8 cellular contexts compared by ENCODE assay signal in the genomic region with DNA sequence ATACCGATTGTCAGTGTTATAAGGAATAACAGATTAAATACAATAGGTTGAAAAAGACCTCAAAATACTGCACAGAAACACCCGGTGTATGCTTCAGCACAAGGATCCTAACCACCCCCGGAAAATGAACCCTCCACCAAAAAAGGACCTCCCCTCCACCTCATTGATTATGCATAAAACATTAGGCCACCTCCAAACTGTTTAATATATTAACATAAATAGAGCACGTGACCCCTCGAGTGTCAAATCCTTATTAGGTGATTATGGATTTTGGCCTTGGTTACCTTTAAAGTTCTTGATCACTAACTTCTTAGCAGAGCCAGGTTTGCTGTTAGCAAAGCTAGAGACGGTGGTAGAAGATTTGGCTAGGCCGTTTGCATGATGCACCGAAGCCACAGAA. TPM values are rescaled to one million over a fixed set of nuclear protein-coding genes. Genes with fewer than 3 reads are reported as not detected.
DNase-seq lines count a peak whose midpoint lies in the region; ATAC-seq and TF ChIP-seq lines count a peak whose summit lies in the region.

No MANE protein-coding gene starts in this region.

- peak overlapping the region; percentile 92 for H3K4me3 ChIP-seq in HUES64 (ENCODE audit: low read length)
- peak overlapping the region; percentile 57 for H3K4me3 ChIP-seq in iPS-11a (ENCODE audit: low read depth, low read length)
- peak overlapping the region; percentile 57 to 60 (median 59) for H3K4me3 ChIP-seq in stomach

- H3K36me3 Mint-ChIP-seq in activated CD4-positive, alpha-beta memory T cell treated with anti-CD3 and anti-CD28 coated beads, Interleukin-2, amount 10 ng/mL, durations not matched to agents 7 days and 5 days (ENCODE audit: low read depth) = peaks cover 18% of the 10 kb centered on the region

- POLR2A ChIA-PET in activated CD4-positive, alpha-beta memory T cell treated with anti-CD3 and anti-CD28 coated beads, Interleukin-2, amount 10 ng/mL, durations not matched to agents 7 days and 5 days (lab: Charles Lee) = interaction anchor here (1.0 to 6.5 kb wide), 7 partner anchors 8 to 617 kb away, joined by 3 to 138 read pairs (median 4); partner anchors contain the start of genes C1GALT1C1 and MCTS1

- H3K9ac ChIP-seq in HUES64 (ENCODE audit: low read depth, low read length) = peak overlapping the region; percentile 90

- no peak for ATAC-seq in GM21526 (IDR thresholded peaks at IDR 0.05; ENCODE audit: low FRiP score, unreplicated experiment)

- no peak for TF ChIP-seq CTCF in stomach (IDR thresholded peaks at IDR 0.05)

- H3K27ac ChIP-seq in HUES64 (ENCODE audit: low read depth, low read length) = peak overlapping the region; percentile 98; the same call in 1 of the 2 replicates
- H3K27ac ChIP-seq in stomach = peak overlapping the region; percentile 96 to 98 (median 98)

- peak overlapping the region; percentile 95 for H3K27ac Mint-ChIP-seq in activated CD4-positive, alpha-beta memory T cell treated with anti-CD3 and anti-CD28 coated beads, Interleukin-2, amount 10 ng/mL, durations not matched to agents 7 days and 5 days

- no peaks in the 10 kb centered on the region for H3K27me3 Mint-ChIP-seq in activated CD4-positive, alpha-beta memory T cell treated with anti-CD3 and anti-CD28 coated beads, Interleukin-2, amount 10 ng/mL, durations not matched to agents 7 days and 5 days

- peaks cover 27% of the 10 kb centered on the region for H3K4me1 Mint-ChIP-seq in activated CD4-positive, alpha-beta memory T cell treated with anti-CD3 and anti-CD28 coated beads, Interleukin-2, amount 10 ng/mL, durations not matched to agents 7 days and 5 days

- no peaks in the 10 kb centered on the region for H3K9me3 ChIP-seq in HUES64 (ENCODE audit: insufficient read depth, low read depth, low read length)
- H3K9me3 ChIP-seq in stomach = no peaks in the 10 kb centered on the region

- WGBS in HUES64 = 3% methylated on average over 6 of the region's 8 CpGs
- 0 to 36% (median 6%) methylated on average over 8 of the region's 8 CpGs for WGBS in stomach, 5 donors

- H3K4me1 ChIP-seq in HUES64 (ENCODE audit: insufficient read depth, low read length) (0 out of 2 replicates have a peak, but pooled peaks cover 8% of the 10 kb centered on the region), stomach (peaks cover 0 to 48% (median 9%) of the 10 kb centered on the region in 4 donors)

- DNase-seq in D341Med (ENCODE audit: low spot score) (peak; percentile 17), stomach (no peak), dedifferentiated amniotic fluid mesenchymal stem cell (ENCODE audit: extremely low spot score) (no peak)
- no peak for DNase-seq in activated CD4-positive, alpha-beta memory T cell treated with anti-CD3 and anti-CD28 coated beads, Interleukin-2, amount 10 ng/mL, durations not matched to agents 7 days and 5 days
- no peak for DNase-seq in stimulated activated CD4-positive, alpha-beta T cell treated with anti-CD3 and anti-CD28 coated beads, Interleukin-2, amount 100 ng/mL, for 48 hours

- peak overlapping the region; percentile 95 for H3K4me3 Mint-ChIP-seq in activated CD4-positive, alpha-beta memory T cell treated with anti-CD3 and anti-CD28 coated beads, Interleukin-2, amount 10 ng/mL, durations not matched to agents 7 days and 5 days

- CTCF ChIA-PET in activated CD4-positive, alpha-beta memory T cell treated with anti-CD3 and anti-CD28 coated beads, Interleukin-2, amount 10 ng/mL, durations not matched to agents 7 days and 5 days (lab: Charles Lee) = interaction anchor here (1.4 to 1.5 kb wide), 2 partner anchors 74 to 104 kb away, joined by 3 to 5 read pairs; no protein-coding TSS in a partner anchor

- H3K9me3 Mint-ChIP-seq in activated CD4-positive, alpha-beta memory T cell treated with anti-CD3 and anti-CD28 coated beads, Interleukin-2, amount 10 ng/mL, durations not matched to agents 7 days and 5 days = no peaks in the 10 kb centered on the region

- H3K36me3 ChIP-seq in HUES64 (ENCODE audit: insufficient read depth, low read length) (peaks cover 18% of the 10 kb centered on the region; the same call in 1 of the 2 replicates), stomach (peaks cover 0 to 5% (median 0%) of the 10 kb centered on the region in 4 donors)

- TF ChIP-seq POLR2A in stomach (IDR thresholded peaks at IDR 0.05) = no peak

- H3K27me3 ChIP-seq in HUES64 (ENCODE audit: insufficient read depth, low read length) = no peaks in the 10 kb centered on the region
- H3K27me3 ChIP-seq in stomach = peaks cover 0 to 3% (median 0%) of the 10 kb centered on the region in 3 donors

- TF ChIP-seq EP300 in stomach (IDR thresholded peaks at IDR 0.05) = no peak

- intact Hi-C loops in stomach (cut with DNase I; ENCODE audit: low total_unique reads) = no loop called here

RNA-seq across cellular contexts. Expression of gene CUL4B, which starts 1.0 kb away (rescaled TPM):
- 30.9 TPM for polyA plus RNA-seq in HUES64 (2013, experiment 1 of 2)
- polyA plus RNA-seq in HUES64 (2013, experiment 2 of 2) = 35.1 TPM
- total RNA-seq in activated CD4-positive, alpha-beta memory T cell treated with anti-CD3 and anti-CD28 coated beads, Interleukin-2, amount 10 ng/mL, durations not matched to agents 7 days and 5 days = 10 to 100 TPM; 45.5 to 46.1 TPM
- 10 to 100 TPM in 4 of 5 donors, 1 to 10 TPM in 1; 6.7 to 54.0 (median 29.7) TPM for total RNA-seq in stomach
- polyA plus RNA-seq in stomach = 10 to 100 TPM; 14.4 to 18.5 (median 15.2) TPM

RNA-seq across cellular contexts. Expression of gene MCTS1, which starts 44.1 kb away (rescaled TPM):
- polyA plus RNA-seq in HUES64 (2013, experiment 1 of 2) = 33.2 TPM
- 37.3 TPM for polyA plus RNA-seq in HUES64 (2013, experiment 2 of 2)
- 10 to 100 TPM; 52.6 to 53.8 TPM for total RNA-seq in activated CD4-positive, alpha-beta memory T cell treated with anti-CD3 and anti-CD28 coated beads, Interleukin-2, amount 10 ng/mL, durations not matched to agents 7 days and 5 days
- total RNA-seq in stomach = 10 to 100 TPM in 3 of 5 donors, 1 to 10 TPM in 1, not detected in 1; 3.2 to 38.4 (median 26.9) TPM
- 10 to 100 TPM; 55.3 to 82.8 (median 64.4) TPM for polyA plus RNA-seq in stomach
